Comparison of ENCODE assay signal across 16 cellular contexts in genomic region chr11:27291302-27291889, GRCh38.
DNase-seq lines count a peak whose midpoint lies in the region; ATAC-seq and TF ChIP-seq lines count a peak whose summit lies in the region.
"Had no signal": no experiment of that assay in that cellular context is flagged by ENCODE, and none has a peak within 500 bp of the region (broad histone marks: within the 10 kb centered on the region; RNA-seq: fewer than 3 reads in every experiment).

No MANE protein-coding gene starts in this region.

- TF ChIP-seq CTCF in epithelial cell of esophagus (IDR thresholded peaks at IDR 0.05; ENCODE audit: insufficient read depth, low read depth, low read length, missing control alignments) (no peak), mesothelial cell of epicardium (IDR thresholded peaks at IDR 0.05; ENCODE audit: unreplicated experiment) (no peak), thyroid gland (IDR thresholded peaks at IDR 0.05) (no peak)

- no peaks in the 10 kb centered on the region for H3K36me3 ChIP-seq in thyroid gland
- H3K36me3 ChIP-seq: BE2C had no signal

- H3K9me3 ChIP-seq in thyroid gland, result no peaks in the 10 kb centered on the region
- H3K9me3 ChIP-seq: BE2C had no signal

- WGBS in thyroid gland, 2 donors, result 92 to 94% methylated on average over 6 of the region's 6 CpGs

- peak; percentile 8 for DNase-seq in stimulated activated CD4-positive, alpha-beta T cell treated with anti-CD3 and anti-CD28 coated beads, Interleukin-15, amount 100 ng/mL, for 24 hours
- DNase-seq in stimulated activated CD4-positive, alpha-beta T cell treated with anti-CD3 and anti-CD28 coated beads, Interleukin-4, amount 100 ng/mL, for 24 hours, result no peak
- peak; percentile 18 for DNase-seq in OCI-M1 (lab: John Stamatoyannopoulos, UW)
- DNase-seq in epithelial cell of esophagus (ENCODE audit: low read depth), result peak; percentile 91
- no peak for DNase-seq in mesothelial cell of epicardium (ENCODE audit: low spot score in 2 of 2, unreplicated experiment in 2 of 2)
- no peak for DNase-seq in thyroid gland
- DNase-seq: activated CD4-positive, CD25-positive, alpha-beta regulatory T cell; BE2C; NCI-H2227 treated with DMSO at 0.1 percent for 48 hours; posterior cingulate gyrus; stimulated activated CD4-positive, alpha-beta T cell treated with anti-CD3 and anti-CD28 coated beads, Interleukin-2, amount 100 ng/mL, for 24 hours; stimulated activated naive B cell treated with anti-CD40 and anti-IgM and Interleukin-4, amounts not matched to agents 10 μg/mL and 1 μg/mL and 100 μg/mL, for 72 hours had no signal

- no peaks in the 10 kb centered on the region for H3K27me3 ChIP-seq in thyroid gland
- H3K27me3 ChIP-seq: BE2C had no signal

- TF ChIP-seq POLR2A in thyroid gland (IDR thresholded peaks at IDR 0.05), result no peak

- H3K4me3 ChIP-seq in epithelial cell of esophagus (ENCODE audit: low read length) (no peak overlapping the region), thyroid gland (replicated peaks in 1 of 3) (no peak overlapping the region)

- ATAC-seq in GM18867 (IDR thresholded peaks at IDR 0.05; ENCODE audit: unreplicated experiment), result no peak
- no peak for ATAC-seq in GM21390 (IDR thresholded peaks at IDR 0.05; ENCODE audit: unreplicated experiment)
- ATAC-seq: stimulated activated naive B cell treated with anti-CD40 and anti-IgM and Interleukin-4, amounts not matched to agents 10 μg/mL and 1 μg/mL and 100 μg/mL, for 72 hours had no signal

- no peak overlapping the region for H3K4me3 Mint-ChIP-seq in mesothelial cell of epicardium
- H3K4me3 Mint-ChIP-seq: activated T-helper 1 cell treated with anti-CD3 and anti-CD28 coated beads, Interleukin-12 subunit alpha, Interleukin-12 subunit beta, Interleukin-2, Interleukin-4 antibody, amounts not matched to agents 30 ng/mL and 10 ng/mL and 1 ng/mL, durations not matched to agents 14 hours and 24 hours and 36 hours; stimulated activated naive B cell treated with anti-CD40 and anti-IgM and Interleukin-4, amounts not matched to agents 10 μg/mL and 1 μg/mL and 100 μg/mL, for 72 hours had no signal

- H3K27ac Mint-ChIP-seq in mesothelial cell of epicardium, result no peak overlapping the region
- H3K27ac Mint-ChIP-seq: activated T-helper 1 cell treated with anti-CD3 and anti-CD28 coated beads, Interleukin-12 subunit alpha, Interleukin-12 subunit beta, Interleukin-2, Interleukin-4 antibody, amounts not matched to agents 30 ng/mL and 10 ng/mL and 1 ng/mL, durations not matched to agents 14 hours and 24 hours and 36 hours; stimulated activated naive B cell treated with anti-CD40 and anti-IgM and Interleukin-4, amounts not matched to agents 10 μg/mL and 1 μg/mL and 100 μg/mL, for 72 hours had no signal

- peaks cover 25% of the 10 kb centered on the region for H3K9me3 Mint-ChIP-seq in mesothelial cell of epicardium

- H3K4me1 Mint-ChIP-seq in mesothelial cell of epicardium, result peaks cover 18% of the 10 kb centered on the region
- H3K4me1 Mint-ChIP-seq: stimulated activated naive B cell treated with anti-CD40 and anti-IgM and Interleukin-4, amounts not matched to agents 10 μg/mL and 1 μg/mL and 100 μg/mL, for 72 hours had no signal

- intact Hi-C loops in thyroid gland (cut with DNase I), result loop anchor here (10.0 kb wide), 1 partner anchor 193 kb away; no protein-coding TSS in a partner anchor

- H3K4me1 ChIP-seq in thyroid gland, result no peaks in the 10 kb centered on the region
- H3K4me1 ChIP-seq: BE2C had no signal

- H3K36me3 Mint-ChIP-seq in mesothelial cell of epicardium, result no peaks in the 10 kb centered on the region

- no peak overlapping the region for H3K27ac ChIP-seq in thyroid gland
- H3K27ac ChIP-seq: KMS-11 had no signal

- no peaks in the 10 kb centered on the region for H3K27me3 Mint-ChIP-seq in mesothelial cell of epicardium (ENCODE audit: low read depth)

Comparison
In these comparisons a context has a peak if more than half of its experiments do, and no peak if none do; other contexts are left out.
1. DNase-seq: peak in stimulated activated CD4-positive, alpha-beta T cell treated with anti-CD3 and anti-CD28 coated beads, Interleukin-15, amount 100 ng/mL, for 24 hours (single experiment), OCI-M1 (single experiment) and epithelial cell of esophagus (single experiment); none in stimulated activated CD4-positive, alpha-beta T cell treated with anti-CD3 and anti-CD28 coated beads, Interleukin-4, amount 100 ng/mL, for 24 hours (single experiment), mesothelial cell of epicardium (0 of 2) and thyroid gland (0 of 2).